8 cellular contexts compared by ENCODE assay signal in genomic region chr2:85753525-85754312, GRCh38. TPM values are rescaled to one million over a fixed set of nuclear protein-coding genes. Genes with fewer than 3 reads are reported as not detected.
DNase-seq lines count a peak whose midpoint lies in the region; ATAC-seq lines count a peak whose summit lies in the region.

Gene ATOH8, plus strand, starts transcription at chr2:85753991. Its CDS starts 199 bp downstream, at chr2:85754190.

- H3K36me3 Mint-ChIP-seq in activated naive CD4-positive, alpha-beta T cell treated with anti-CD3 and anti-CD28 coated beads for 36 hours (ENCODE audit: low read depth), result no peaks in the 10 kb centered on the region
- H3K36me3 Mint-ChIP-seq in natural killer cell treated with Interleukin-12 subunit alpha and Interleukin-12 subunit beta and Interleukin-15 and Interleukin-18, amount 100 ng/mL, for 72 hours, result no peaks in the 10 kb centered on the region

- peaks cover 0 to 3% of the 10 kb centered on the region in 2 donors for H3K4me1 ChIP-seq in aorta (ENCODE audit: control insufficient read depth in 1 of 2, insufficient read depth in 2 of 2, low read length in 2 of 2)

- H3K36me3 ChIP-seq in aorta (ENCODE audit: control insufficient read depth in 1 of 2, insufficient read depth in 2 of 2, low read length in 1 of 2), result no peaks in the 10 kb centered on the region

- DNase-seq in SIG-M5 treated with dmso at 0.1 percent for 504 hours (lab: John Stamatoyannopoulos, UW; ENCODE audit: unreplicated experiment) (peak; percentile 59), SIG-M5 (lab: John Stamatoyannopoulos, UW) (no peak), NCI-H1694 treated with DMSO at 0.1 percent for 48 hours (lab: John Stamatoyannopoulos, UW) (peak; percentile 59), germinal center (ENCODE audit: low spot score) (peak; percentile 69), aorta (peak; percentile 87 to 93)
- DNase-seq in activated naive CD4-positive, alpha-beta T cell treated with anti-CD3 and anti-CD28 coated beads for 36 hours, result peak; percentile 41
- DNase-seq in natural killer cell treated with Interleukin-12 subunit alpha and Interleukin-12 subunit beta and Interleukin-15 and Interleukin-18, amount 100 ng/mL, for 72 hours (ENCODE audit: low spot score), result no peak

- no peaks in the 10 kb centered on the region for H3K9me3 Mint-ChIP-seq in activated naive CD4-positive, alpha-beta T cell treated with anti-CD3 and anti-CD28 coated beads for 36 hours
- H3K9me3 Mint-ChIP-seq in natural killer cell treated with Interleukin-12 subunit alpha and Interleukin-12 subunit beta and Interleukin-15 and Interleukin-18, amount 100 ng/mL, for 72 hours, result no peaks in the 10 kb centered on the region

- H3K9me3 ChIP-seq in aorta (ENCODE audit: control insufficient read depth, low read length), result no peaks in the 10 kb centered on the region

- peak in 1 of 2 donors; percentile 37 for ATAC-seq in natural killer cell treated with Interleukin-12 subunit alpha and Interleukin-12 subunit beta and Interleukin-15 and Interleukin-18, amount 100 ng/mL, for 72 hours
- peak; percentile 65 for ATAC-seq in aorta (ENCODE audit: low FRiP score)
- ATAC-seq in HG03175 (IDR thresholded peaks at IDR 0.05; ENCODE audit: unreplicated experiment), result no peak

- H3K4me3 ChIP-seq in aorta (ENCODE audit: low read length in 2 of 2), result peak within 1 kb of the TSS; percentile 87 to 92

- peak within 1 kb of the TSS; percentile 68 for H3K4me3 Mint-ChIP-seq in activated naive CD4-positive, alpha-beta T cell treated with anti-CD3 and anti-CD28 coated beads for 36 hours
- peak within 1 kb of the TSS; percentile 66 for H3K4me3 Mint-ChIP-seq in natural killer cell treated with Interleukin-12 subunit alpha and Interleukin-12 subunit beta and Interleukin-15 and Interleukin-18, amount 100 ng/mL, for 72 hours

- H3K27me3 ChIP-seq in aorta (ENCODE audit: control insufficient read depth in 1 of 2, insufficient read depth in 2 of 2, low read length in 1 of 2), result no peaks in the 10 kb centered on the region

- CTCF ChIA-PET in activated naive CD4-positive, alpha-beta T cell treated with anti-CD3 and anti-CD28 coated beads for 36 hours (lab: Charles Lee), result interaction anchor here (1.0 to 6.0 kb wide), 4 partner anchors 11 to 60 kb away, joined by 3 to 41 read pairs (median 5); no protein-coding TSS in a partner anchor

- H3K27me3 Mint-ChIP-seq in activated naive CD4-positive, alpha-beta T cell treated with anti-CD3 and anti-CD28 coated beads for 36 hours (ENCODE audit: low read depth), result peaks cover 65% of the 10 kb centered on the region
- peaks cover 36 to 39% of the 10 kb centered on the region in 2 donors for H3K27me3 Mint-ChIP-seq in natural killer cell treated with Interleukin-12 subunit alpha and Interleukin-12 subunit beta and Interleukin-15 and Interleukin-18, amount 100 ng/mL, for 72 hours

- intact Hi-C loops in activated naive CD4-positive, alpha-beta T cell treated with anti-CD3 and anti-CD28 coated beads for 36 hours (cut with micrococcal nuclease), result loop anchor here (5.0 kb wide), 2 partner anchors 134 to 329 kb away; partner anchors contain the start of gene ST3GAL5
- intact Hi-C loops in aorta (cut with DNase I), result loop anchor here (2.0 to 5.0 kb wide), 5 partner anchors 15 to 59 kb away; no protein-coding TSS in a partner anchor

- H3K27ac ChIP-seq in aorta (ENCODE audit: low read depth in 1 of 2, low read length in 2 of 2), result peak within 1 kb of the TSS; percentile 57 to 88

- WGBS in aorta, 2 donors, result 0 to 1% methylated on average over 57 to 81 of the region's 81 CpGs

- H3K4me1 Mint-ChIP-seq in activated naive CD4-positive, alpha-beta T cell treated with anti-CD3 and anti-CD28 coated beads for 36 hours (ENCODE audit: low read depth), result peaks cover 14% of the 10 kb centered on the region
- peaks cover 5 to 10% of the 10 kb centered on the region in 2 donors for H3K4me1 Mint-ChIP-seq in natural killer cell treated with Interleukin-12 subunit alpha and Interleukin-12 subunit beta and Interleukin-15 and Interleukin-18, amount 100 ng/mL, for 72 hours (ENCODE audit: low read depth in 2 of 2)

- no peak within 1 kb of the TSS for H3K27ac Mint-ChIP-seq in activated naive CD4-positive, alpha-beta T cell treated with anti-CD3 and anti-CD28 coated beads for 36 hours
- H3K27ac Mint-ChIP-seq in natural killer cell treated with Interleukin-12 subunit alpha and Interleukin-12 subunit beta and Interleukin-15 and Interleukin-18, amount 100 ng/mL, for 72 hours, result no peak within 1 kb of the TSS

RNA-seq across cellular contexts. Expression of gene ATOH8, which starts in this region (rescaled TPM):
- not detected for total RNA-seq in activated naive CD4-positive, alpha-beta T cell treated with anti-CD3 and anti-CD28 coated beads for 36 hours
- total RNA-seq in natural killer cell treated with Interleukin-12 subunit alpha and Interleukin-12 subunit beta and Interleukin-15 and Interleukin-18, amount 100 ng/mL, for 72 hours, result not detected
- total RNA-seq in aorta, result 10 to 100 TPM; 56.7 to 68.5 TPM
- 10 to 100 TPM; 51.5 to 78.8 TPM for polyA plus RNA-seq in aorta

Comparison
In these comparisons a context has a peak if more than half of its experiments do, and no peak if none do; other contexts are left out.
1. RNA of gene ATOH8 (total RNA-seq): 56.7 to 68.5 TPM in aorta; not detected in natural killer cell treated with Interleukin-12 subunit alpha and Interleukin-12 subunit beta and Interleukin-15 and Interleukin-18, amount 100 ng/mL, for 72 hours and not detected in activated naive CD4-positive, alpha-beta T cell treated with anti-CD3 and anti-CD28 coated beads for 36 hours; every median in the first group is over 10 times any median in the second.
2. DNase-seq: peak in SIG-M5 treated with dmso at 0.1 percent for 504 hours (single experiment), NCI-H1694 treated with DMSO at 0.1 percent for 48 hours (single experiment), germinal center (single experiment) and aorta (2 of 2); none in SIG-M5 (single experiment) and natural killer cell treated with Interleukin-12 subunit alpha and Interleukin-12 subunit beta and Interleukin-15 and Interleukin-18, amount 100 ng/mL, for 72 hours (single experiment).
3. Peak in DNase-seq in activated naive CD4-positive, alpha-beta T cell treated with anti-CD3 and anti-CD28 coated beads for 36 hours; RNA of the gene not detected or under 1 TPM.